Comparison of ENCODE assay signal across 8 cellular contexts in the genomic region with DNA sequence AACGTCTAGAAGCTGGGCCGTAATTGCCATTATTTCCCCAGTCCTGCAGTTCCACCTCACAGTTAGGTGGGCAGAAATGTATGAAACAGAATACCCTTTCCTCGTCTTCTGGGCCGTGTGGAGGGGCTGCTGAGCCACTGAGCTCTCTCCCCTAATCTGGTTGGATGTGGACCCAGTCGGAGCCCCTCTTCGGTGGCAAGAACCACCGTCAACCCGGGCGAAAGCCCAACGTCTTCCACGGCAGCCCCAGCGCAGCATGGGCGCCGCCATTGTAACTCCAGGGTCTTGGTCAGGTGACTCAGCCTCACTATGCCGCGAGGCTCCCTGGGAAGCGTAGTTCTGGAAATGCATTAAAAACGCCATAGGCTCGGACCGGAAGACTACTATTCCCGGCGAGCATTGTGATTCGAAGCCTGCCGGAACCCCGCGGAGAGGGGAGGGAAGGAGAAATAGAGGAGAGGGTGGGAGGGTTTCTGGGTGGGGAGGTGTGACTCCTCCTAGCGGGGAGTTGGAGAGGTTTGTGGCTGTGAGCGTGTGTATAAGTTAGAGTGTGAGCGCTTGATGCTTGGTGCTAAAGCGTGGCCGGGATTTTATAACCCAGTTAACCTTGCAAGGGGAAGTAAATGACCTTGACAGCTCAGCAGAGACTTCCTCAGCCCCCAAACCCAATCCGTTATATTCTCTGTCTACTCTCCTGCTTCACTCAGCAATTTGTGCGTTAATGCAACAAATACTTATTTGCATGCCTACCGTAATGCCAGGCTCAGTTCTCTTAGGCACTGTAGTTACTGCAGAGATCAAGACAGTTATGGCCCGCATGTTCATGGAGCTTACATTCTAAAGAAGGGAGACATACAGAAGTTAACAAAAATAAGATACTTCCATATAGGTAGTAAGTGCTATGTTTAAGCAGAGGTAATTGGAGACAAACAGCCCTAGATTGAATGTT. TPM values are rescaled to one million over a fixed set of nuclear protein-coding genes. Genes with fewer than 3 reads are reported as not detected.
DNase-seq lines count a peak whose midpoint lies in the region; ATAC-seq and TF ChIP-seq lines count a peak whose summit lies in the region.

A gene with protein sequence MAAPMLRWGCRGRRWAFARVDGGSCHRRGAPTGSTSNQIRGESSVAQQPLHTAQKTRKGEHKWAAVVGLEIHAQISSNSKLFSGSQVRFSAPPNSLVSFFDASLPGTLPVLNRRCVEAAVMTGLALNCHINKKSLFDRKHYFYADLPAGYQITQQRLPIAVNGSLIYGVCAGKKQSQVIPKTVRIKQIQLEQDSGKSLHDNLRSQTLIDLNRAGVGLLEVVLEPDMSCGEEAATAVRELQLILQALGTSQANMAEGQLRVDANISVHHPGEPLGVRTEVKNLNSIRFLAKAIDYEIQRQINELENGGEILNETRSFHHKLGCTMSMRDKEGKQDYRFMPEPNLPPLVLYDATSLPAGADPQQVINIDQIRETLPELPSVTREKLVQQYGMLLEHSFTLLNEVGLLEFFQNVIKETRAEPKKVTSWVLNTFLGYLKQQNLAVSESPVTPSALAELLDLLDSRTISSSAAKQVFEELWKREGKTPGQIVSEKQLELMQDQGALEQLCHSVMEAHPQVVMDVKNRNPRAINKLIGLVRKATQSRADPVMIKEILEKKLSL (minus strand): TSS at position 295 of the 949 bp plus-strand sequence. CDS start 25 bp downstream, at position 270.

- H3K4me1 Mint-ChIP-seq in CD4-positive, CD25-positive, alpha-beta regulatory T cell, result peaks cover 4 to 18% (median 14%) of the 10 kb centered on the region in 4 donors

- H3K36me3 ChIP-seq in CD4-positive, CD25-positive, alpha-beta regulatory T cell (ENCODE audit: control insufficient read depth, insufficient read depth, low read length), result peaks cover under 1% of the 10 kb centered on the region
- H3K36me3 ChIP-seq in left lung, result peaks cover 0 to 17% of the 10 kb centered on the region in 2 donors

- peak within 1 kb of the TSS; percentile 63 for H3K27ac ChIP-seq in CD4-positive, CD25-positive, alpha-beta regulatory T cell (ENCODE audit: insufficient read depth, low read length, poor library complexity, severe bottlenecking)
- H3K27ac ChIP-seq in left lung, result peak within 1 kb of the TSS in 1 of 2 donors; percentile 59

- H3K4me3 ChIP-seq in CD4-positive, CD25-positive, alpha-beta regulatory T cell (ENCODE audit: low read depth, low read length), result peak within 1 kb of the TSS; percentile 94
- H3K4me3 ChIP-seq in left lung, result peak within 1 kb of the TSS; percentile 60 to 63

- peaks cover 5% of the 10 kb centered on the region for H3K27me3 ChIP-seq in CD4-positive, CD25-positive, alpha-beta regulatory T cell (ENCODE audit: control insufficient read depth, insufficient read depth, low read length)
- peaks cover 7 to 21% of the 10 kb centered on the region in 2 donors for H3K27me3 ChIP-seq in left lung

- H3K4me3 Mint-ChIP-seq in CD4-positive, CD25-positive, alpha-beta regulatory T cell, result peak within 1 kb of the TSS; percentile 87 to 99 (median 95)

- no peaks in the 10 kb centered on the region for H3K9me3 ChIP-seq in CD4-positive, CD25-positive, alpha-beta regulatory T cell (ENCODE audit: control insufficient read depth in 2 of 2, low read length in 2 of 2)
- H3K9me3 ChIP-seq in left lung, result no peaks in the 10 kb centered on the region

- intact Hi-C loops in left lung (cut with DNase I), result no loop called here

- peaks cover 9% of the 10 kb centered on the region for H3K27me3 Mint-ChIP-seq in CD4-positive, CD25-positive, alpha-beta regulatory T cell

- no peaks in the 10 kb centered on the region for H3K9me3 Mint-ChIP-seq in CD4-positive, CD25-positive, alpha-beta regulatory T cell

- ATAC-seq in CD4-positive, CD25-positive, alpha-beta regulatory T cell (ENCODE audit: low read depth in 2 of 2), result peak; percentile 99
- ATAC-seq in GM19395 (IDR thresholded peaks at IDR 0.05; ENCODE audit: unreplicated experiment) (peak; percentile 100), HG03565 (IDR thresholded peaks at IDR 0.05; ENCODE audit: unreplicated experiment) (peak; percentile 99), left lung (peak; percentile 100)

- H3K36me3 Mint-ChIP-seq in CD4-positive, CD25-positive, alpha-beta regulatory T cell, result peaks cover 17% of the 10 kb centered on the region

- peak within 1 kb of the TSS; percentile 91 to 99 (median 98) for H3K27ac Mint-ChIP-seq in CD4-positive, CD25-positive, alpha-beta regulatory T cell

- DNase-seq in CD4-positive, CD25-positive, alpha-beta regulatory T cell, result peak; percentile 90 to 98 (median 93)
- DNase-seq in NCI-H748 treated with DMSO at 0.1 percent for 48 hours (lab: John Stamatoyannopoulos, UW), result peak; percentile 94
- peak; percentile 72 to 93 for DNase-seq in activated CD4-positive, alpha-beta T cell treated with anti-CD3 and anti-CD28 coated beads, Interleukin-2, amount 50 U/mL, for 24 hours (ENCODE audit: low read depth in 1 of 2, low spot score in 1 of 2)
- DNase-seq in dermis blood vessel endothelial cell, result peak; percentile 98
- peak; percentile 93 to 94 for DNase-seq in left lung
- peak; percentile 78 for DNase-seq in stimulated activated CD4-positive, alpha-beta T cell treated with anti-CD3 and anti-CD28 coated beads, Interleukin-2, amount 100 ng/mL, for 48 hours

- peak; percentile 33 to 60 for TF ChIP-seq CTCF in left lung (IDR thresholded peaks at IDR 0.05)

- peaks cover 6% of the 10 kb centered on the region for H3K4me1 ChIP-seq in CD4-positive, CD25-positive, alpha-beta regulatory T cell (ENCODE audit: control insufficient read depth, insufficient read depth, low read length, poor library complexity, severe bottlenecking)
- peaks cover 0 to 8% of the 10 kb centered on the region in 2 donors for H3K4me1 ChIP-seq in left lung

RNA-seq across cellular contexts. Expression of the gene that starts here (rescaled TPM):
- 7.9 TPM for total RNA-seq in CD4-positive, CD25-positive, alpha-beta regulatory T cell
- polyA plus RNA-seq in CD4-positive, CD25-positive, alpha-beta regulatory T cell, result 10 to 100 TPM; 10.7 to 13.3 (median 11.9) TPM
- 13.4 and 18.7 TPM in 2 replicates for total RNA-seq in dermis blood vessel endothelial cell
- total RNA-seq in left lung, result 10 to 100 TPM; 12.9 to 13.3 TPM
